In genomic region chr10:78964274-78964951, GRCh38 we compare ENCODE assay signal across 1 cellular context.
TF ChIP-seq lines count a peak whose summit lies in the region.

No MANE protein-coding gene starts in this region.

TF ChIP-seq in HepG2, 621 proteins besides CTCF, POLR2A, EP300 and RAD21 (continued from another document):
- TF ChIP-seq FOXO4 (CRISPR knock-in tag; conservative IDR thresholded peaks at IDR 0.05): no peak
- TF ChIP-seq TBP (CRISPR knock-in tag; IDR thresholded peaks at IDR 0.05): no peak
- TF ChIP-seq, protein P1, sequence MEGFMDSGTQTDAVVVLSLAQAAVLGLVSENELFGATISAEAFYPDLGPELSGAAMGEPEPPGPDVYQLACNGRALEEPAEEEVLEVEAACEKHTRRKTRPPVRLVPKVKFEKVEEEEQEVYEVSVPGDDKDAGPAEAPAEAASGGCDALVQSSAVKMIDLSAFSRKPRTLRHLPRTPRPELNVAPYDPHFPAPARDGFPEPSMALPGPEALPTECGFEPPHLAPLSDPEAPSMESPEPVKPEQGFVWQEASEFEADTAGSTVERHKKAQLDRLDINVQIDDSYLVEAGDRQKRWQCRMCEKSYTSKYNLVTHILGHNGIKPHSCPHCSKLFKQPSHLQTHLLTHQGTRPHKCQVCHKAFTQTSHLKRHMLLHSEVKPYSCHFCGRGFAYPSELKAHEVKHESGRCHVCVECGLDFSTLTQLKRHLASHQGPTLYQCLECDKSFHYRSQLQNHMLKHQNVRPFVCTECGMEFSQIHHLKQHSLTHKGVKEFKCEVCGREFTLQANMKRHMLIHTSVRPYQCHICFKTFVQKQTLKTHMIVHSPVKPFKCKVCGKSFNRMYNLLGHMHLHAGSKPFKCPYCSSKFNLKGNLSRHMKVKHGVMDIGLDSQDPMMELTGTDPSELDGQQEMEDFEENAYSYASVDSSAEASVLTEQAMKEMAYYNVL (CRISPR knock-in tag; IDR thresholded peaks at IDR 0.05; ENCODE audit: borderline replicate concordance): no peak
- no peak for TF ChIP-seq MXD4 (CRISPR knock-in tag; IDR thresholded peaks at IDR 0.05)
- TF ChIP-seq ADNP (CRISPR knock-in tag; IDR thresholded peaks at IDR 0.05): no peak
- TF ChIP-seq PAWR (CRISPR knock-in tag; IDR thresholded peaks at IDR 0.05; ENCODE audit: borderline replicate concordance): no peak
- TF ChIP-seq ZKSCAN8 (CRISPR knock-in tag; IDR thresholded peaks at IDR 0.05; ENCODE audit: borderline replicate concordance): no peak
- TF ChIP-seq ZNF335 (CRISPR knock-in tag; IDR thresholded peaks at IDR 0.05): peak; percentile 8; the same call in 1 of the 2 replicates
- no peak for TF ChIP-seq ATF6 (CRISPR knock-in tag; conservative IDR thresholded peaks at IDR 0.05)
- no peak for TF ChIP-seq ZNF264 (CRISPR knock-in tag; IDR thresholded peaks at IDR 0.05)
